Comparison of ENCODE assay signal across 23 cellular contexts in the genomic region with DNA sequence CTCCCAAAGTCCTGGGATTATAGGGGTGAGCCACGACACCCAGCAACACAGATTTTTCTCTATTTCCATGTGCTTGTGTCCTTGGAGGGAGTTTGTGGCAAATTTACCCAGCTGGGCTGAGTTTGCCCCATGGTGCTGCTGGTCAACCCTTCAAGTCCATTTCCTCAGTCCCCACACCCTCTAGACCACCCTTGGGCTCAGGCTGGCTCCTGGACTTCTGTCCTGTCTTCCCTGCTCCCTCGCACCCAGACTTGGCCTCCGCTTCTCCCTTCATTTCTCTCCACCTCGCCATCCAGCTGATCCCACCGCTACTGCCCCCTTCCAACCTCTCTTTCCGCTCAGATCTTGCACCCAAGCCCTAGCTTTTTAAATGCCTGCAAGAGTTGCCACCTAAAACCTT. TPM values are rescaled to one million over a fixed set of nuclear protein-coding genes. Genes with fewer than 3 reads are reported as not detected.
"Had no signal": no experiment of that assay in that cellular context is flagged by ENCODE, and none has a peak within 500 bp of the region (broad histone marks: within the 10 kb centered on the region; RNA-seq: fewer than 3 reads in every experiment).

No MANE protein-coding gene starts in this region.

- ATAC-seq: K562 had no signal

- H3K4me3 Mint-ChIP-seq: IgD-negative memory B cell had no signal

- H3K27me3 Mint-ChIP-seq: IgD-negative memory B cell had no signal

- H3K4me3 ChIP-seq: K562 had no signal

- H3K36me3 Mint-ChIP-seq: IgD-negative memory B cell had no signal

- DNase-seq: Kasumi-1, MM.1S, NCI-H1092 treated with DMSO at 0.1 percent for 48 hours, NCI-H1436, NCI-H187, NCI-H2029, NCI-H2081 treated with DMSO at 0.1 percent for 48 hours, NCI-H2171, NCI-H226, NCI-H446, NCI-H510A, NCI-H524 treated with DMSO at 0.1 percent for 48 hours, NCI-H69, NCI-H774, RPMI8226, SHP77, SK-N-SH had no signal

- H3K27ac ChIP-seq: HL-60, KMS-11 had no signal

- H3K9me3 ChIP-seq: SK-N-SH had no signal

- H3K27ac Mint-ChIP-seq: IgD-negative memory B cell had no signal

- H3K9me3 Mint-ChIP-seq: IgD-negative memory B cell had no signal

RNA-seq across cellular contexts. Expression of gene RHOV, which starts 7.3 kb away (rescaled TPM):
- polyA plus RNA-seq: IgD-negative memory B cell had no signal

RNA-seq across cellular contexts. Expression of gene DLL4, which starts 47.8 kb away (rescaled TPM):
- polyA plus RNA-seq: IgD-negative memory B cell had no signal

RNA-seq across cellular contexts. Expression of gene PPP1R14D, which starts 52.8 kb away (rescaled TPM):
- total RNA-seq: K562, M059J, SK-MEL-5 had no signal
- polyA plus RNA-seq: SK-N-SH had no signal
